Comparison of ENCODE assay signal across 8 cellular contexts in the genomic region with DNA sequence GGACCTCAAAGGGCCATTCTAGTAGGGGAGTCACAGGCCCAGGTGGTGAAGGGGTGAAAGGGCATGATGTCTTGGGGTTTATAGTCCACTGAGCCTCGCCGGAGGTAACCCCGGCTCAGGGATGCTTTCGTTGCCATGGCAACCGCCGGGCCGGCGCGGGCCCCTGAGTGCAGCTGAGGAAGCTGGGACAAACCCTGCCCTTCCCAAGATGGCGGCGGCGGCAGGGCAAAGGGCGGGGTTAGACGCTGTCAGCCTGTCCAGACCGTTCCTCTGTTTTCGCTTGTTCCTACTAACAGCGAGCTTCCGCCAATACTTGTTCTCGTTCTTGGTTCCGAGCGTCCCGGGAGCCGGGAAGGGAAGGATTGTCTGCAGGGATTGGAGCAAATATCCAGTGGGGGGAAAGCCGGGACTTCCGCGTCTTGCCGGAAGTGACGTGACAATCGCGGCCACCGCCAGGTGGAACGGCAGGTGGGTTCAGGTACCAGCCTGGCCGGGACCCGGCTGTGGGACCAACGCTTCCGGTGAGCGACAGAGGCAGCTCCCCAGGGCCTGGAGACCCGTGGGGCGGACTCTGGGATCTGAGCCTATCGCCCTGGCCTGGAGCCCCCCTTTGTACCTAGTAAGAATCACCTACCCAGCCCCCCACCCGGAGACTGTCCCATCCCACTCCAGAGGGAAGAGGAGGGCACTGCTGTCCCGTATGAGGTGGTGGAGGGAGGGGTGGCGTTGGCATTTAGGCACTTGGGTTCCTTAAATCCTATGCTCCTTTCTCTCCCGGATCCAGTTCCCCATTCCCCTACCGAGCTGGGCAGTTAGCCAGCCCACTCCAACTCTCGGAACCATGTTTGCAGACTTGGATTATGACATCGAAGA. TPM values are rescaled to one million over a fixed set of nuclear protein-coding genes. Genes with fewer than 3 reads are reported as not detected.
DNase-seq lines count a peak whose midpoint lies in the region; ATAC-seq, FAIRE-seq and TF ChIP-seq lines count a peak whose summit lies in the region.

A gene (plus strand): TSS at position 436 of the 873 bp plus-strand sequence. CDS start 406 bp downstream, at position 842.

- peak; percentile 72 for DNase-seq in CD14-positive monocyte (ENCODE audit: low spot score)
- peak; percentile 91 for DNase-seq in HCT116 (ENCODE audit: low read depth, low spot score)
- DNase-seq in NCI-H2227 (lab: John Stamatoyannopoulos, UW; ENCODE audit: unreplicated experiment): peak; percentile 91
- DNase-seq in central memory CD4-positive, alpha-beta T cell: peak; percentile 79
- DNase-seq in immature natural killer cell: peak; percentile 76 to 83 (median 82)
- peak; percentile 90 for DNase-seq in small intestine

- H3K4me3 ChIP-seq in HCT116 (replicated peaks in 1 of 2; ENCODE audit: low read depth in 1 of 2, low read length in 2 of 2): peak within 1 kb of the TSS; percentile 70 to 88
- peak within 1 kb of the TSS; percentile 32 to 73 for H3K4me3 ChIP-seq in small intestine (ENCODE audit: low read depth in 1 of 2, low read length in 2 of 2)

- no peaks in the 10 kb centered on the region for H3K9me3 ChIP-seq in HCT116 (ENCODE audit: control insufficient read depth in 1 of 2, insufficient read depth in 1 of 2, low read depth in 1 of 2, low read length in 2 of 2)
- H3K9me3 ChIP-seq in small intestine (ENCODE audit: control insufficient read depth, low read depth): no peaks in the 10 kb centered on the region

- ATAC-seq in HCT116 (peak; percentile 85), GM19395 (IDR thresholded peaks at IDR 0.05; ENCODE audit: unreplicated experiment) (no peak)
- peak; percentile 81 to 84 for ATAC-seq in activated CD4-positive, CD25-positive, alpha-beta regulatory T cell treated with anti-CD3 and anti-CD28 coated beads, Interleukin-2, amount 50 U/mL, for 24 hours

- no peak for TF ChIP-seq RAD21 in HCT116 (IDR thresholded peaks at IDR 0.05; ENCODE audit: low read depth)

- H3K36me3 ChIP-seq in HCT116 (ENCODE audit: control insufficient read depth in 1 of 2, insufficient read depth in 2 of 2, low read length in 2 of 2): peaks cover 12 to 13% of the 10 kb centered on the region in 2 experiments; a peak in 1 of 4 replicates
- H3K36me3 ChIP-seq in small intestine (ENCODE audit: control insufficient read depth in 2 of 2, insufficient read depth in 2 of 2, low read length in 2 of 2): peaks cover 0 to 2% of the 10 kb centered on the region in 2 donors

- TF ChIP-seq POLR2A in HCT116 (IDR thresholded peaks at IDR 0.05; ENCODE audit: borderline replicate concordance, extremely low read depth, insufficient read depth, insufficient read length): peak; percentile 74

- no peaks in the 10 kb centered on the region for H4K20me1 ChIP-seq in HCT116 (ENCODE audit: insufficient read depth)

- H3K4me2 ChIP-seq in HCT116 (ENCODE audit: low read length): peak within 1 kb of the TSS; percentile 95

- no TSS peak for BruUV-seq in HCT116 (replicated peaks; lab: Mats Ljungman, UMichigan)

- peaks cover 16 to 23% of the 10 kb centered on the region in 2 donors for H3K36me3 Mint-ChIP-seq in CD14-positive monocyte
- H3K36me3 Mint-ChIP-seq in immature natural killer cell: peaks cover 3 to 7% (median 4%) of the 10 kb centered on the region in 3 donors

- H3K4me1 ChIP-seq in HCT116 (ENCODE audit: control insufficient read depth in 1 of 2, insufficient read depth in 2 of 2, low read length in 2 of 2) (peaks cover 5 to 13% of the 10 kb centered on the region in 2 experiments; a peak in 3 of 4 replicates), small intestine (ENCODE audit: control insufficient read depth in 2 of 2, insufficient read depth in 1 of 2, low read depth in 1 of 2, low read length in 1 of 2) (peaks cover 0 to 2% of the 10 kb centered on the region in 2 donors)

- CTCF ChIA-PET in HCT116 (lab: Charles Lee): interaction anchor here (1.4 to 1.5 kb wide), 2 partner anchors 513 to 709 kb away, joined by 4 to 5 read pairs; a partner anchor contains a TSS

- TF ChIP-seq CTCF in CD14-positive monocyte (IDR thresholded peaks at IDR 0.05) (no peak), HCT116 (IDR thresholded peaks at IDR 0.05 in 2 of 3, conservative IDR thresholded peaks at IDR 0.05 in 1 of 3; ENCODE audit: borderline replicate concordance in 1 of 3, insufficient read depth in 1 of 3, low read depth in 2 of 3, low read length in 2 of 3) (no peak)

- H2AFZ ChIP-seq in HCT116 (ENCODE audit: low read depth, low read length, poor library complexity, severe bottlenecking): peak within 1 kb of the TSS; percentile 60

- H3K4me1 Mint-ChIP-seq in CD14-positive monocyte (peaks cover 18% of the 10 kb centered on the region), immature natural killer cell (peaks cover 24 to 28% of the 10 kb centered on the region in 2 donors)

- H3K9me3 Mint-ChIP-seq in CD14-positive monocyte: peaks cover 0 to 2% (median 0%) of the 10 kb centered on the region in 7 donors
- H3K9me3 Mint-ChIP-seq in immature natural killer cell: no peaks in the 10 kb centered on the region

- intact Hi-C loops in CD14-positive monocyte (cut with micrococcal nuclease) (loop anchor here in 1 of 2 donors (5.0 kb wide), 1 partner anchor 175 kb away; no protein-coding TSS in a partner anchor), HCT116 (cut with micrococcal nuclease) (no loop called here)

- RAD21 ChIA-PET in HCT116 (lab: Charles Lee; ENCODE audit: low non-redundant PET in 1 of 2, low total read pairs in 2 of 2, uncharacterized antibody in 2 of 2, unreplicated experiment in 2 of 2): interaction anchor here in 1 of 2 experiments (1.0 kb wide), 1 partner anchor 41 kb away, joined by 3 read pairs; no protein-coding TSS in a partner anchor

- no peak for FAIRE-seq in small intestine (lab: Jason Lieb, UNC)

- H3K4me3 Mint-ChIP-seq in CD14-positive monocyte: peak within 1 kb of the TSS; percentile 92 to 97
- H3K4me3 Mint-ChIP-seq in immature natural killer cell: peak within 1 kb of the TSS; percentile 95 to 98 (median 97)

- H3K79me2 ChIP-seq in HCT116 (ENCODE audit: insufficient read depth, low read length): peaks cover 10% of the 10 kb centered on the region

- H3K27ac Mint-ChIP-seq in CD14-positive monocyte: peak within 1 kb of the TSS; percentile 91 to 99 (median 97)
- peak within 1 kb of the TSS; percentile 96 to 98 (median 97) for H3K27ac Mint-ChIP-seq in immature natural killer cell

- POLR2A ChIA-PET in HCT116 (lab: Charles Lee): interaction anchor here (1.3 kb wide), 1 partner anchor 9 kb away, joined by 3 read pairs; no protein-coding TSS in a partner anchor

- H3K27ac ChIP-seq in HCT116 (ENCODE audit: low read depth, low read length) (peak within 1 kb of the TSS; percentile 87), small intestine (ENCODE audit: low read depth in 1 of 2, low read length in 1 of 2) (peak within 1 kb of the TSS; percentile 86 to 87)

- peak within 1 kb of the TSS; percentile 89 for H3K9ac ChIP-seq in HCT116 (ENCODE audit: low read length)

- H3K9me2 ChIP-seq in HCT116 (ENCODE audit: insufficient read depth): no peaks in the 10 kb centered on the region

- WGBS in small intestine, 3 donors: 0 to 2% (median 2%) methylated on average over 44 to 47 of the region's 47 CpGs

- H3K27me3 Mint-ChIP-seq in CD14-positive monocyte (ENCODE audit: low read depth in 3 of 3) (peaks cover 11 to 18% (median 17%) of the 10 kb centered on the region in 3 donors), immature natural killer cell (ENCODE audit: low read depth in 3 of 3) (peaks cover 5 to 7% (median 7%) of the 10 kb centered on the region in 3 donors)

- H3K27me3 ChIP-seq in HCT116 (ENCODE audit: insufficient read depth, low read length): no peaks in the 10 kb centered on the region
- no peaks in the 10 kb centered on the region for H3K27me3 ChIP-seq in small intestine (ENCODE audit: control insufficient read depth in 2 of 2, insufficient read depth in 2 of 2, low read length in 2 of 2)

TF ChIP-seq in HCT116, 20 proteins besides CTCF, POLR2A, EP300 and RAD21 (continues in another document):
- TF ChIP-seq YY1 (IDR thresholded peaks at IDR 0.05; ENCODE audit: extremely low read depth, insufficient replicate concordance, low read depth, low read length): peak; percentile 98
- no peak for TF ChIP-seq EZH2 (IDR thresholded peaks at IDR 0.05)
- TF ChIP-seq FOSL1 (IDR thresholded peaks at IDR 0.05; ENCODE audit: low read depth): no peak
- TF ChIP-seq, protein P1, sequence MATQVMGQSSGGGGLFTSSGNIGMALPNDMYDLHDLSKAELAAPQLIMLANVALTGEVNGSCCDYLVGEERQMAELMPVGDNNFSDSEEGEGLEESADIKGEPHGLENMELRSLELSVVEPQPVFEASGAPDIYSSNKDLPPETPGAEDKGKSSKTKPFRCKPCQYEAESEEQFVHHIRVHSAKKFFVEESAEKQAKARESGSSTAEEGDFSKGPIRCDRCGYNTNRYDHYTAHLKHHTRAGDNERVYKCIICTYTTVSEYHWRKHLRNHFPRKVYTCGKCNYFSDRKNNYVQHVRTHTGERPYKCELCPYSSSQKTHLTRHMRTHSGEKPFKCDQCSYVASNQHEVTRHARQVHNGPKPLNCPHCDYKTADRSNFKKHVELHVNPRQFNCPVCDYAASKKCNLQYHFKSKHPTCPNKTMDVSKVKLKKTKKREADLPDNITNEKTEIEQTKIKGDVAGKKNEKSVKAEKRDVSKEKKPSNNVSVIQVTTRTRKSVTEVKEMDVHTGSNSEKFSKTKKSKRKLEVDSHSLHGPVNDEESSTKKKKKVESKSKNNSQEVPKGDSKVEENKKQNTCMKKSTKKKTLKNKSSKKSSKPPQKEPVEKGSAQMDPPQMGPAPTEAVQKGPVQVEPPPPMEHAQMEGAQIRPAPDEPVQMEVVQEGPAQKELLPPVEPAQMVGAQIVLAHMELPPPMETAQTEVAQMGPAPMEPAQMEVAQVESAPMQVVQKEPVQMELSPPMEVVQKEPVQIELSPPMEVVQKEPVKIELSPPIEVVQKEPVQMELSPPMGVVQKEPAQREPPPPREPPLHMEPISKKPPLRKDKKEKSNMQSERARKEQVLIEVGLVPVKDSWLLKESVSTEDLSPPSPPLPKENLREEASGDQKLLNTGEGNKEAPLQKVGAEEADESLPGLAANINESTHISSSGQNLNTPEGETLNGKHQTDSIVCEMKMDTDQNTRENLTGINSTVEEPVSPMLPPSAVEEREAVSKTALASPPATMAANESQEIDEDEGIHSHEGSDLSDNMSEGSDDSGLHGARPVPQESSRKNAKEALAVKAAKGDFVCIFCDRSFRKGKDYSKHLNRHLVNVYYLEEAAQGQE (IDR thresholded peaks at IDR 0.05; ENCODE audit: low read depth): no peak
- TF ChIP-seq SP1 (IDR thresholded peaks at IDR 0.05; ENCODE audit: low read depth): peak; percentile 84

RNA-seq across cellular contexts. Expression of the gene that starts here (rescaled TPM):
- 1 to 10 TPM; 6.4 to 7.2 TPM for polyA plus RNA-seq in CD14-positive monocyte
- total RNA-seq in HCT116 (2021; ENCODE audit: unreplicated experiment): 40.0 TPM
- polyA plus RNA-seq in HCT116 (2012): 30.7 and 32.6 TPM in 2 replicates
- polyA plus RNA-seq in immature natural killer cell: 10 to 100 TPM in 1 of 3 donors, 1 to 10 TPM in 1, under 1 TPM in 1; 0.12 to 11.1 (median 6.0) TPM
- polyA plus RNA-seq in small intestine: 10 to 100 TPM; 24.3 to 33.3 (median 33.0) TPM
